Comparison of ENCODE assay signal across 10 cellular contexts in genomic region chr10:62054825-62055224, GRCh38.
DNase-seq lines count a peak whose midpoint lies in the region; ATAC-seq and TF ChIP-seq lines count a peak whose summit lies in the region.
"Had no signal": no experiment of that assay in that cellular context is flagged by ENCODE, and none has a peak within 500 bp of the region (broad histone marks: within the 10 kb centered on the region; RNA-seq: fewer than 3 reads in every experiment).

No MANE protein-coding gene starts in this region.

- peaks cover 86% of the 10 kb centered on the region for H3K4me1 ChIP-seq in CD4-positive, alpha-beta memory T cell (ENCODE audit: insufficient read depth, low read length)
- H3K4me1 ChIP-seq in ovary (ENCODE audit: insufficient read depth) = peaks cover 18% of the 10 kb centered on the region

- peak in 2 of 5 donors; percentile 24 to 49 for DNase-seq in CD4-positive, alpha-beta memory T cell
- DNase-seq in activated T-helper 1 cell treated with anti-CD3 and anti-CD28 coated beads, Interleukin-12 subunit alpha, Interleukin-12 subunit beta, Interleukin-2, Interleukin-4 antibody, amounts not matched to agents 30 ng/mL and 10 ng/mL and 1 ng/mL, durations not matched to agents 14 hours and 24 hours and 36 hours (ENCODE audit: low spot score) = no peak
- DNase-seq in ovary (no peak), glomerular visceral epithelial cell (ENCODE audit: extremely low spot score) (no peak), SHP77 treated with DMSO at 0.1 percent for 48 hours (lab: John Stamatoyannopoulos, UW) (no peak), HT-29 (ENCODE audit: low spot score) (no peak), activated gamma-delta T cell treated with Interleukin-2 at 50 U/mL for 16 hours (no peak)
- DNase-seq: SHP77 had no signal

- 63 to 92% (median 86%) methylated on average over 1 of the region's 1 CpG for WGBS in ovary, 3 donors

- peak overlapping the region; percentile 50 for H3K27ac ChIP-seq in CD4-positive, alpha-beta memory T cell (ENCODE audit: low read depth, low read length)
- H3K27ac ChIP-seq in ovary = peak overlapping the region; percentile 16 to 33

- no peaks in the 10 kb centered on the region for H3K27me3 ChIP-seq in CD4-positive, alpha-beta memory T cell (ENCODE audit: insufficient read depth, low read length)
- no peaks in the 10 kb centered on the region for H3K27me3 ChIP-seq in ovary

- H3K36me3 Mint-ChIP-seq in CD4-positive, alpha-beta memory T cell = peaks cover 72 to 85% of the 10 kb centered on the region in 2 donors
- H3K36me3 Mint-ChIP-seq in activated T-helper 1 cell treated with anti-CD3 and anti-CD28 coated beads, Interleukin-12 subunit alpha, Interleukin-12 subunit beta, Interleukin-2, Interleukin-4 antibody, amounts not matched to agents 30 ng/mL and 10 ng/mL and 1 ng/mL, durations not matched to agents 14 hours and 24 hours and 36 hours (ENCODE audit: low read depth) = peaks cover 92% of the 10 kb centered on the region

- H3K4me3 ChIP-seq in CD4-positive, alpha-beta memory T cell (ENCODE audit: low read length in 2 of 2) = peak overlapping the region in 1 of 2 donors; percentile 39
- H3K4me3 ChIP-seq in ovary = peak overlapping the region; percentile 32

- H3K36me3 ChIP-seq in CD4-positive, alpha-beta memory T cell (ENCODE audit: insufficient read depth, low read length) = peaks cover 42% of the 10 kb centered on the region
- H3K36me3 ChIP-seq in ovary = no peaks in the 10 kb centered on the region

- POLR2A ChIA-PET in CD4-positive, alpha-beta memory T cell (lab: Charles Lee; ENCODE audit: partially characterized antibody) = interaction anchor here (0.6 to 3.4 kb wide), 14 partner anchors 11 to 193 kb away, joined by 3 to 20 read pairs (median 6); no protein-coding TSS in a partner anchor

- ATAC-seq in GM21390 (IDR thresholded peaks at IDR 0.05; ENCODE audit: unreplicated experiment) = peak; percentile 29

- H3K9me3 ChIP-seq in CD4-positive, alpha-beta memory T cell (ENCODE audit: control insufficient read depth in 1 of 2, low read length in 2 of 2) = no peaks in the 10 kb centered on the region
- H3K9me3 ChIP-seq in ovary = no peaks in the 10 kb centered on the region

- TF ChIP-seq EP300 in ovary (IDR thresholded peaks at IDR 0.05) = no peak

- peak overlapping the region; percentile 57 to 93 (median 75) for H3K4me3 Mint-ChIP-seq in CD4-positive, alpha-beta memory T cell
- H3K4me3 Mint-ChIP-seq in activated T-helper 1 cell treated with anti-CD3 and anti-CD28 coated beads, Interleukin-12 subunit alpha, Interleukin-12 subunit beta, Interleukin-2, Interleukin-4 antibody, amounts not matched to agents 30 ng/mL and 10 ng/mL and 1 ng/mL, durations not matched to agents 14 hours and 24 hours and 36 hours = peak overlapping the region; percentile 96

- TF ChIP-seq CTCF in ovary (IDR thresholded peaks at IDR 0.05) = no peak

- TF ChIP-seq POLR2A in ovary (IDR thresholded peaks at IDR 0.05) = no peak

- intact Hi-C loops in CD4-positive, alpha-beta memory T cell (cut with micrococcal nuclease) = no loop called here
- intact Hi-C loops in activated T-helper 1 cell treated with anti-CD3 and anti-CD28 coated beads, Interleukin-12 subunit alpha, Interleukin-12 subunit beta, Interleukin-2, Interleukin-4 antibody, amounts not matched to agents 30 ng/mL and 10 ng/mL and 1 ng/mL, durations not matched to agents 14 hours and 24 hours and 36 hours (cut with micrococcal nuclease) = loop anchor here (10.0 kb wide), 1 partner anchor 580 kb away; no protein-coding TSS in a partner anchor
- intact Hi-C loops in ovary (cut with DNase I) = no loop called here

- no peaks in the 10 kb centered on the region for H3K27me3 Mint-ChIP-seq in CD4-positive, alpha-beta memory T cell
- H3K27me3 Mint-ChIP-seq in activated T-helper 1 cell treated with anti-CD3 and anti-CD28 coated beads, Interleukin-12 subunit alpha, Interleukin-12 subunit beta, Interleukin-2, Interleukin-4 antibody, amounts not matched to agents 30 ng/mL and 10 ng/mL and 1 ng/mL, durations not matched to agents 14 hours and 24 hours and 36 hours (ENCODE audit: insufficient read depth) = no peaks in the 10 kb centered on the region

- peaks cover 55 to 98% (median 83%) of the 10 kb centered on the region in 4 donors for H3K4me1 Mint-ChIP-seq in CD4-positive, alpha-beta memory T cell
- H3K4me1 Mint-ChIP-seq in activated T-helper 1 cell treated with anti-CD3 and anti-CD28 coated beads, Interleukin-12 subunit alpha, Interleukin-12 subunit beta, Interleukin-2, Interleukin-4 antibody, amounts not matched to agents 30 ng/mL and 10 ng/mL and 1 ng/mL, durations not matched to agents 14 hours and 24 hours and 36 hours (ENCODE audit: low read depth) = peaks cover 89% of the 10 kb centered on the region

- H3K27ac Mint-ChIP-seq in CD4-positive, alpha-beta memory T cell = peak overlapping the region; percentile 62 to 100 (median 93)
- peak overlapping the region; percentile 99 for H3K27ac Mint-ChIP-seq in activated T-helper 1 cell treated with anti-CD3 and anti-CD28 coated beads, Interleukin-12 subunit alpha, Interleukin-12 subunit beta, Interleukin-2, Interleukin-4 antibody, amounts not matched to agents 30 ng/mL and 10 ng/mL and 1 ng/mL, durations not matched to agents 14 hours and 24 hours and 36 hours

- peaks cover 0 to 2% (median 0%) of the 10 kb centered on the region in 8 donors for H3K9me3 Mint-ChIP-seq in CD4-positive, alpha-beta memory T cell
- H3K9me3 Mint-ChIP-seq in activated T-helper 1 cell treated with anti-CD3 and anti-CD28 coated beads, Interleukin-12 subunit alpha, Interleukin-12 subunit beta, Interleukin-2, Interleukin-4 antibody, amounts not matched to agents 30 ng/mL and 10 ng/mL and 1 ng/mL, durations not matched to agents 14 hours and 24 hours and 36 hours = no peaks in the 10 kb centered on the region
- H3K9me3 Mint-ChIP-seq: brain had no signal

- CTCF ChIA-PET in CD4-positive, alpha-beta memory T cell (lab: Charles Lee; ENCODE audit: partially characterized antibody) = interaction anchor here (1.0 to 3.3 kb wide), 5 partner anchors 14 to 190 kb away, joined by 3 to 45 read pairs (median 10); no protein-coding TSS in a partner anchor
